In genomic region chr13:110121312-110122083, GRCh38 we compare ENCODE assay signal across 19 cellular contexts.
"Had no signal": no experiment of that assay in that cellular context is flagged by ENCODE, and none has a peak within 500 bp of the region (broad histone marks: within the 10 kb centered on the region; RNA-seq: fewer than 3 reads in every experiment).

No MANE protein-coding gene starts in this region.

- H3K27me3 ChIP-seq: gastroesophageal sphincter, uterus had no signal

- DNase-seq: activated CD4-positive, alpha-beta T cell treated with anti-CD3 and anti-CD28 coated beads, Interleukin-2, amount 50 U/mL, for 48 hours; activated CD8-positive, alpha-beta memory T cell treated with anti-CD3 and anti-CD28 coated beads, Interleukin-2, amount 10 ng/mL, durations not matched to agents 7 days and 5 days; activated naive CD4-positive, alpha-beta T cell treated with anti-CD3 and anti-CD28 coated beads for 36 hours; activated naive CD8-positive, alpha-beta T cell treated with anti-CD3 and anti-CD28 coated beads, Interleukin-2, amount 50 U/mL, for 24 hours; activated T-cell treated with anti-CD3 and anti-CD28 coated beads, Interleukin-2, amount 50 U/mL, for 24 hours; anterior cingulate cortex; effector CD4-positive, alpha-beta T cell; left ventricle myocardium inferior; nephron progenitor cell; occipital lobe; right cardiac atrium; stimulated activated naive CD8-positive, alpha-beta T cell treated with anti-CD3 and anti-CD28 coated beads, Interleukin-15, Interleukin-2, amounts not matched to agents 100 U/mL and 50 U/mL, for 24 hours; substantia nigra; uterus had no signal

- H3K9me3 Mint-ChIP-seq: activated naive CD4-positive, alpha-beta T cell treated with anti-CD3 and anti-CD28 coated beads for 36 hours; activated naive CD8-positive, alpha-beta T cell treated with anti-CD3 and anti-CD28 coated beads, Interleukin-2, amount 50 U/mL, for 24 hours; activated T-cell treated with anti-CD3 and anti-CD28 coated beads, Interleukin-2, amount 50 U/mL, for 24 hours; nephron progenitor cell; T-helper 2 cell treated with Interferon-gamma antibody and Interleukin-4, amounts not matched to agents 5 μg/mL and 100 μg/mL, for 36 hours had no signal

- ATAC-seq: activated CD8-positive, alpha-beta memory T cell treated with anti-CD3 and anti-CD28 coated beads, Interleukin-2, amount 10 ng/mL, durations not matched to agents 7 days and 5 days; activated naive CD8-positive, alpha-beta T cell treated with anti-CD3 and anti-CD28 coated beads, Interleukin-2, amount 50 U/mL, for 24 hours; esophagus mucosa; gastroesophageal sphincter; stimulated activated naive CD8-positive, alpha-beta T cell treated with anti-CD3 and anti-CD28 coated beads, Interleukin-15, Interleukin-2, amounts not matched to agents 100 U/mL and 50 U/mL, for 24 hours had no signal

- H3K36me3 ChIP-seq: gastroesophageal sphincter, heart left ventricle, left ventricle myocardium inferior, tibial nerve, uterus had no signal

- H3K4me3 Mint-ChIP-seq: activated CD8-positive, alpha-beta memory T cell treated with anti-CD3 and anti-CD28 coated beads, Interleukin-2, amount 10 ng/mL, durations not matched to agents 7 days and 5 days; activated naive CD4-positive, alpha-beta T cell treated with anti-CD3 and anti-CD28 coated beads for 36 hours; activated naive CD8-positive, alpha-beta T cell treated with anti-CD3 and anti-CD28 coated beads, Interleukin-2, amount 50 U/mL, for 24 hours; activated T-cell treated with anti-CD3 and anti-CD28 coated beads, Interleukin-2, amount 50 U/mL, for 24 hours; nephron progenitor cell; T-helper 2 cell treated with Interferon-gamma antibody and Interleukin-4, amounts not matched to agents 5 μg/mL and 100 μg/mL, for 36 hours had no signal

- H3K4me3 ChIP-seq: gastroesophageal sphincter, heart left ventricle, left ventricle myocardium inferior, tibial nerve, uterus had no signal

- H3K4me1 Mint-ChIP-seq: activated naive CD8-positive, alpha-beta T cell treated with anti-CD3 and anti-CD28 coated beads, Interleukin-2, amount 50 U/mL, for 24 hours had no signal

- H3K36me3 Mint-ChIP-seq: activated CD8-positive, alpha-beta memory T cell treated with anti-CD3 and anti-CD28 coated beads, Interleukin-2, amount 10 ng/mL, durations not matched to agents 7 days and 5 days had no signal

- H3K27ac Mint-ChIP-seq: activated CD8-positive, alpha-beta memory T cell treated with anti-CD3 and anti-CD28 coated beads, Interleukin-2, amount 10 ng/mL, durations not matched to agents 7 days and 5 days; activated naive CD4-positive, alpha-beta T cell treated with anti-CD3 and anti-CD28 coated beads for 36 hours; activated naive CD8-positive, alpha-beta T cell treated with anti-CD3 and anti-CD28 coated beads, Interleukin-2, amount 50 U/mL, for 24 hours; activated T-cell treated with anti-CD3 and anti-CD28 coated beads, Interleukin-2, amount 50 U/mL, for 24 hours; T-helper 2 cell treated with Interferon-gamma antibody and Interleukin-4, amounts not matched to agents 5 μg/mL and 100 μg/mL, for 36 hours had no signal
